11 cellular contexts compared by ENCODE assay signal in genomic region chr2:76932550-76932949, GRCh38.
"Had no signal": no experiment of that assay in that cellular context is flagged by ENCODE, and none has a peak within 500 bp of the region (broad histone marks: within the 10 kb centered on the region; RNA-seq: fewer than 3 reads in every experiment).

No MANE protein-coding gene starts in this region.

- H3K36me3 ChIP-seq: HAP-1 had no signal

- H3K9ac ChIP-seq: GM23248 had no signal

- H2AFZ ChIP-seq: GM23248, GM23338 had no signal

- DNase-seq: GM23248, GOT3, H7, H9, HCEC 1CT, HFFc6 had no signal

- H3K9me3 ChIP-seq: HAP-1 had no signal

- FAIRE-seq: H1, H54 had no signal

- H3K4me3 ChIP-seq: GM23248, GM23338, HAP-1 had no signal

- H3K27ac ChIP-seq: GM23248 had no signal

- H3K4me2 ChIP-seq: GM23338 had no signal

- ATAC-seq: GM23338, HCT116 had no signal

- H3K4me1 ChIP-seq: HAP-1 had no signal
